Comparison of ENCODE assay signal across 1 cellular context in the genomic region with DNA sequence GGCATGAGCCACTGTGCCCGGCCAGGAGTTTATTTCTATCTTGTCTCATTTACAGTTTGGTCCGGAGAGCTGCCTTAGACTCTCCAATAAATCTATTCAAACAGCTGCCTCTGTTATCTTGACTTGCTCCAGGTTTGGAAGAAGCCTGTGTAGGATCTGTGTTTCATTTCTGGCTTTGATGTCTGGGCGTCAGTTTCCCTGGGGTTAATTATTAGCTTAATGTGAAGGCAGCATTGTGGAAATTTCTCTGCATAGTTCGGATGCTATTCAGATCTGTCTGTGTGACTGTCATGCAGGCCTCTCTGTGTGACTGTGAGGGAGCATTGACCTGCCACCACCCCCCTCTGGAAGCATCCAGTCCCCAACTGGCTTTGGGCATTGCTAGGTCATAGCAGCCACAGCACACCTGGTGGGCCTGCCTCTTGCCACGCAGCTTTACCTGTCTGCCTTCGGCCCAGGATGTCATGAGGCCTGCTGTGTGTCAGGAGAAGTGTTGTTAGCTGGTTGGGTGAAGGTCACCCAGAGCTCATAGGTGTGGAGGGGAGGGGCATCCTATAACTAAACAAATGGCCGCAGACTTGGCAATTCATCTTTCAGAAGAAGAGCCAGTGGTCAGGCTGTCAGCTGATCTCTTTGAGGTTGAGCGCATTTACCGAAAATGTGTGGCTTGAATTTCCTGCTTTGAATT.
TF ChIP-seq lines count a peak whose summit lies in the region.

No MANE protein-coding gene starts in this region.

TF ChIP-seq in HepG2, 621 proteins besides CTCF, POLR2A, EP300 and RAD21 (continued from another document and continues in another):
- TF ChIP-seq, protein P1, sequence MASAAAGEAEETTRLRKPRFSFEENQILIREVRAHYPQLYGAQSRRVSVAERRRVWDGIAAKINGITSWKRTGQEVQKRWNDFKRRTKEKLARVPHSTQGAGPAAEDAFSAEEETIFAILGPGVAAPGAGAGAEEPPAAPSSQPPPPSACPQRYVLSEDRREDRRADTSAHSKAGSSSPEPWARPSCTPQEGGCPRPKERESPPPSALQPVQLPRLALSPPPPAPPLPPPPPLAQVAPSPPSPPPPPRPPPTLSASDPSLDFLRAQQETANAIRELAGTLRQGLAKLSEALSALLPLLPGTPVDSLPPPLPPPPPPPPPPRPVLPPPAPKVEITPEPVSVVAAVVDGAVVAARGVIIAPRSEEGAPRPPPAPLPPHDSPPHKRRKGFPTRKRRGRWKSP (CRISPR knock-in tag; IDR thresholded peaks at IDR 0.05): 0 out of 2 replicates have a peak, but pooled peaks have one; percentile 38
- TF ChIP-seq ZNF83 (CRISPR knock-in tag; IDR thresholded peaks at IDR 0.05; ENCODE audit: borderline replicate concordance) (no peak), ZNF556 (CRISPR knock-in tag; IDR thresholded peaks at IDR 0.05; ENCODE audit: borderline replicate concordance) (no peak; the same call in 1 of the 2 replicates), NFE2 (CRISPR knock-in tag; IDR thresholded peaks at IDR 0.05) (no peak), TBX3 (IDR thresholded peaks at IDR 0.05; ENCODE audit: borderline replicate concordance) (0 out of 2 replicates have a peak, but pooled peaks have one; percentile 40), PHF20 (CRISPR knock-in tag; IDR thresholded peaks at IDR 0.05) (no peak), MEIS1 (CRISPR knock-in tag; IDR thresholded peaks at IDR 0.05; ENCODE audit: borderline replicate concordance) (no peak; the same call in 1 of the 2 replicates), MED13 (CRISPR knock-in tag; IDR thresholded peaks at IDR 0.05) (0 out of 2 replicates have a peak, but pooled peaks have one; percentile 13), KAT7 (CRISPR knock-in tag; IDR thresholded peaks at IDR 0.05; ENCODE audit: borderline replicate concordance) (peak; percentile 75; the same call in 1 of the 2 replicates), HDAC1 (CRISPR knock-in tag; IDR thresholded peaks at IDR 0.05) (peak; percentile 85), ZNF253 (CRISPR knock-in tag; IDR thresholded peaks at IDR 0.05; ENCODE audit: borderline replicate concordance) (no peak), FOXJ3 (CRISPR knock-in tag; IDR thresholded peaks at IDR 0.05; ENCODE audit: borderline replicate concordance) (no peak), CENPX (CRISPR knock-in tag; IDR thresholded peaks at IDR 0.05) (no peak), ARID2 (CRISPR knock-in tag; IDR thresholded peaks at IDR 0.05; ENCODE audit: borderline replicate concordance) (no peak), ZNF224 (CRISPR knock-in tag; IDR thresholded peaks at IDR 0.05) (no peak), PHB2 (IDR thresholded peaks at IDR 0.05; ENCODE audit: partially characterized antibody) (no peak), ATM (IDR thresholded peaks at IDR 0.05; ENCODE audit: borderline replicate concordance) (no peak), IRX3 (CRISPR knock-in tag; IDR thresholded peaks at IDR 0.05; ENCODE audit: borderline replicate concordance, low read depth) (no peak), SP5 (CRISPR knock-in tag; IDR thresholded peaks at IDR 0.05; ENCODE audit: borderline replicate concordance, low read depth) (peak; percentile 89), NR2F1 (CRISPR knock-in tag; IDR thresholded peaks at IDR 0.05) (peak; percentile 42 to 55; a peak in 2 of 4 replicates), HMG20B (CRISPR knock-in tag; conservative IDR thresholded peaks at IDR 0.05) (peak; percentile 41; the same call in 1 of the 2 replicates), MTF2 (CRISPR knock-in tag; IDR thresholded peaks at IDR 0.05; ENCODE audit: borderline replicate concordance) (no peak), ZNF263 (CRISPR knock-in tag; IDR thresholded peaks at IDR 0.05) (no peak), SMAD3 (CRISPR knock-in tag; IDR thresholded peaks at IDR 0.05) (no peak), NONO (IDR thresholded peaks at IDR 0.05) (no peak), NONO (CRISPR knock-in tag; conservative IDR thresholded peaks at IDR 0.05) (peak; percentile 64; the same call in 1 of the 2 replicates), SOX5 (CRISPR knock-in tag; IDR thresholded peaks at IDR 0.05; ENCODE audit: borderline replicate concordance) (peak; percentile 43; the same call in 1 of the 2 replicates), SALL1 (CRISPR knock-in tag; IDR thresholded peaks at IDR 0.05) (peak; percentile 94), TGIF2 (CRISPR knock-in tag; IDR thresholded peaks at IDR 0.05) (peak; percentile 81), ZNF619 (CRISPR knock-in tag; IDR thresholded peaks at IDR 0.05) (no peak; the same call in 1 of the 2 replicates), NAIF1 (CRISPR knock-in tag; IDR thresholded peaks at IDR 0.05; ENCODE audit: borderline replicate concordance) (peak; percentile 39; the same call in 1 of the 2 replicates), ZSCAN12 (CRISPR knock-in tag; IDR thresholded peaks at IDR 0.05) (no peak), HDAC6 (IDR thresholded peaks at IDR 0.05; ENCODE audit: low read depth, low read length) (no peak), GABPA (IDR thresholded peaks at IDR 0.05; ENCODE audit: low read depth, low read length) (no peak), GABPA (CRISPR knock-in tag; IDR thresholded peaks at IDR 0.05; ENCODE audit: low read depth) (no peak), LCORL (IDR thresholded peaks at IDR 0.05) (no peak), LCORL (CRISPR knock-in tag; IDR thresholded peaks at IDR 0.05) (peak; percentile 92), KMT2A (CRISPR knock-in tag; IDR thresholded peaks at IDR 0.05) (peak; percentile 34), NPAS2 (CRISPR knock-in tag; IDR thresholded peaks at IDR 0.05; ENCODE audit: borderline replicate concordance) (no peak), ZBTB8A (CRISPR knock-in tag; IDR thresholded peaks at IDR 0.05; ENCODE audit: borderline replicate concordance, low read depth) (no peak), RARA (CRISPR knock-in tag; IDR thresholded peaks at IDR 0.05) (peak; percentile 56), ZFP90 (CRISPR knock-in tag; IDR thresholded peaks at IDR 0.05; ENCODE audit: borderline replicate concordance) (no peak), ZNF644 (CRISPR knock-in tag; IDR thresholded peaks at IDR 0.05; ENCODE audit: low read depth) (no peak)
- TF ChIP-seq, protein P2, sequence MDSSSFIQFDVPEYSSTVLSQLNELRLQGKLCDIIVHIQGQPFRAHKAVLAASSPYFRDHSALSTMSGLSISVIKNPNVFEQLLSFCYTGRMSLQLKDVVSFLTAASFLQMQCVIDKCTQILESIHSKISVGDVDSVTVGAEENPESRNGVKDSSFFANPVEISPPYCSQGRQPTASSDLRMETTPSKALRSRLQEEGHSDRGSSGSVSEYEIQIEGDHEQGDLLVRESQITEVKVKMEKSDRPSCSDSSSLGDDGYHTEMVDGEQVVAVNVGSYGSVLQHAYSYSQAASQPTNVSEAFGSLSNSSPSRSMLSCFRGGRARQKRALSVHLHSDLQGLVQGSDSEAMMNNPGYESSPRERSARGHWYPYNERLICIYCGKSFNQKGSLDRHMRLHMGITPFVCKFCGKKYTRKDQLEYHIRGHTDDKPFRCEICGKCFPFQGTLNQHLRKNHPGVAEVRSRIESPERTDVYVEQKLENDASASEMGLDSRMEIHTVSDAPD (CRISPR knock-in tag; IDR thresholded peaks at IDR 0.05): no peak
- TF ChIP-seq, protein P3, sequence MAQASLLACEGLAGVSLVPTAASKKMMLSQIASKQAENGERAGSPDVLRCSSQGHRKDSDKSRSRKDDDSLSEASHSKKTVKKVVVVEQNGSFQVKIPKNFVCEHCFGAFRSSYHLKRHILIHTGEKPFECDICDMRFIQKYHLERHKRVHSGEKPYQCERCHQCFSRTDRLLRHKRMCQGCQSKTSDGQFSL (CRISPR knock-in tag; IDR thresholded peaks at IDR 0.05): no peak
- TF ChIP-seq, protein P4, sequence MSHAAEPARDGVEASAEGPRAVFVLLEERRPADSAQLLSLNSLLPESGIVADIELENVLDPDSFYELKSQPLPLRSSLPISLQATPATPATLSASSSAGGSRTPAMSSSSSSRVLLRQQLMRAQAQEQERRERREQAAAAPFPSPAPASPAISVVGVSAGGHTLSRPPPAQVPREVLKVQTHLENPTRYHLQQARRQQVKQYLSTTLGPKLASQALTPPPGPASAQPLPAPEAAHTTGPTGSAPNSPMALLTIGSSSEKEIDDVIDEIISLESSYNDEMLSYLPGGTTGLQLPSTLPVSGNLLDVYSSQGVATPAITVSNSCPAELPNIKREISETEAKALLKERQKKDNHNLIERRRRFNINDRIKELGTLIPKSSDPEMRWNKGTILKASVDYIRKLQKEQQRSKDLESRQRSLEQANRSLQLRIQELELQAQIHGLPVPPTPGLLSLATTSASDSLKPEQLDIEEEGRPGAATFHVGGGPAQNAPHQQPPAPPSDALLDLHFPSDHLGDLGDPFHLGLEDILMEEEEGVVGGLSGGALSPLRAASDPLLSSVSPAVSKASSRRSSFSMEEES (CRISPR knock-in tag; IDR thresholded peaks at IDR 0.05): peak; percentile 92
- TF ChIP-seq, protein P5, sequence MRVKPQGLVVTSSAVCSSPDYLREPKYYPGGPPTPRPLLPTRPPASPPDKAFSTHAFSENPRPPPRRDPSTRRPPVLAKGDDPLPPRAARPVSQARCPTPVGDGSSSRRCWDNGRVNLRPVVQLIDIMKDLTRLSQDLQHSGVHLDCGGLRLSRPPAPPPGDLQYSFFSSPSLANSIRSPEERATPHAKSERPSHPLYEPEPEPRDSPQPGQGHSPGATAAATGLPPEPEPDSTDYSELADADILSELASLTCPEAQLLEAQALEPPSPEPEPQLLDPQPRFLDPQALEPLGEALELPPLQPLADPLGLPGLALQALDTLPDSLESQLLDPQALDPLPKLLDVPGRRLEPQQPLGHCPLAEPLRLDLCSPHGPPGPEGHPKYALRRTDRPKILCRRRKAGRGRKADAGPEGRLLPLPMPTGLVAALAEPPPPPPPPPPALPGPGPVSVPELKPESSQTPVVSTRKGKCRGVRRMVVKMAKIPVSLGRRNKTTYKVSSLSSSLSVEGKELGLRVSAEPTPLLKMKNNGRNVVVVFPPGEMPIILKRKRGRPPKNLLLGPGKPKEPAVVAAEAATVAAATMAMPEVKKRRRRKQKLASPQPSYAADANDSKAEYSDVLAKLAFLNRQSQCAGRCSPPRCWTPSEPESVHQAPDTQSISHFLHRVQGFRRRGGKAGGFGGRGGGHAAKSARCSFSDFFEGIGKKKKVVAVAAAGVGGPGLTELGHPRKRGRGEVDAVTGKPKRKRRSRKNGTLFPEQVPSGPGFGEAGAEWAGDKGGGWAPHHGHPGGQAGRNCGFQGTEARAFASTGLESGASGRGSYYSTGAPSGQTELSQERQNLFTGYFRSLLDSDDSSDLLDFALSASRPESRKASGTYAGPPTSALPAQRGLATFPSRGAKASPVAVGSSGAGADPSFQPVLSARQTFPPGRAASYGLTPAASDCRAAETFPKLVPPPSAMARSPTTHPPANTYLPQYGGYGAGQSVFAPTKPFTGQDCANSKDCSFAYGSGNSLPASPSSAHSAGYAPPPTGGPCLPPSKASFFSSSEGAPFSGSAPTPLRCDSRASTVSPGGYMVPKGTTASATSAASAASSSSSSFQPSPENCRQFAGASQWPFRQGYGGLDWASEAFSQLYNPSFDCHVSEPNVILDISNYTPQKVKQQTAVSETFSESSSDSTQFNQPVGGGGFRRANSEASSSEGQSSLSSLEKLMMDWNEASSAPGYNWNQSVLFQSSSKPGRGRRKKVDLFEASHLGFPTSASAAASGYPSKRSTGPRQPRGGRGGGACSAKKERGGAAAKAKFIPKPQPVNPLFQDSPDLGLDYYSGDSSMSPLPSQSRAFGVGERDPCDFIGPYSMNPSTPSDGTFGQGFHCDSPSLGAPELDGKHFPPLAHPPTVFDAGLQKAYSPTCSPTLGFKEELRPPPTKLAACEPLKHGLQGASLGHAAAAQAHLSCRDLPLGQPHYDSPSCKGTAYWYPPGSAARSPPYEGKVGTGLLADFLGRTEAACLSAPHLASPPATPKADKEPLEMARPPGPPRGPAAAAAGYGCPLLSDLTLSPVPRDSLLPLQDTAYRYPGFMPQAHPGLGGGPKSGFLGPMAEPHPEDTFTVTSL (CRISPR knock-in tag; IDR thresholded peaks at IDR 0.05; ENCODE audit: borderline replicate concordance): peak; percentile 78; the same call in 1 of the 2 replicates
- TF ChIP-seq, protein P6, sequence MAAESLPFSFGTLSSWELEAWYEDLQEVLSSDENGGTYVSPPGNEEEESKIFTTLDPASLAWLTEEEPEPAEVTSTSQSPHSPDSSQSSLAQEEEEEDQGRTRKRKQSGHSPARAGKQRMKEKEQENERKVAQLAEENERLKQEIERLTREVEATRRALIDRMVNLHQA (CRISPR knock-in tag; IDR thresholded peaks at IDR 0.05): no peak
- TF ChIP-seq, protein P7, sequence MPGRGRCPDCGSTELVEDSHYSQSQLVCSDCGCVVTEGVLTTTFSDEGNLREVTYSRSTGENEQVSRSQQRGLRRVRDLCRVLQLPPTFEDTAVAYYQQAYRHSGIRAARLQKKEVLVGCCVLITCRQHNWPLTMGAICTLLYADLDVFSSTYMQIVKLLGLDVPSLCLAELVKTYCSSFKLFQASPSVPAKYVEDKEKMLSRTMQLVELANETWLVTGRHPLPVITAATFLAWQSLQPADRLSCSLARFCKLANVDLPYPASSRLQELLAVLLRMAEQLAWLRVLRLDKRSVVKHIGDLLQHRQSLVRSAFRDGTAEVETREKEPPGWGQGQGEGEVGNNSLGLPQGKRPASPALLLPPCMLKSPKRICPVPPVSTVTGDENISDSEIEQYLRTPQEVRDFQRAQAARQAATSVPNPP (CRISPR knock-in tag; IDR thresholded peaks at IDR 0.05): no peak
- TF ChIP-seq, protein P8, sequence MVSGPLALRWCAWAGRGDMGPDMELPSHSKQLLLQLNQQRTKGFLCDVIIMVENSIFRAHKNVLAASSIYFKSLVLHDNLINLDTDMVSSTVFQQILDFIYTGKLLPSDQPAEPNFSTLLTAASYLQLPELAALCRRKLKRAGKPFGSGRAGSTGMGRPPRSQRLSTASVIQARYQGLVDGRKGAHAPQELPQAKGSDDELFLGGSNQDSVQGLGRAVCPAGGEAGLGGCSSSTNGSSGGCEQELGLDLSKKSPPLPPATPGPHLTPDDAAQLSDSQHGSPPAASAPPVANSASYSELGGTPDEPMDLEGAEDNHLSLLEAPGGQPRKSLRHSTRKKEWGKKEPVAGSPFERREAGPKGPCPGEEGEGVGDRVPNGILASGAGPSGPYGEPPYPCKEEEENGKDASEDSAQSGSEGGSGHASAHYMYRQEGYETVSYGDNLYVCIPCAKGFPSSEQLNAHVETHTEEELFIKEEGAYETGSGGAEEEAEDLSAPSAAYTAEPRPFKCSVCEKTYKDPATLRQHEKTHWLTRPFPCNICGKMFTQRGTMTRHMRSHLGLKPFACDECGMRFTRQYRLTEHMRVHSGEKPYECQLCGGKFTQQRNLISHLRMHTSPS (CRISPR knock-in tag; IDR thresholded peaks at IDR 0.05; ENCODE audit: low read depth): no peak
- TF ChIP-seq, protein P9, sequence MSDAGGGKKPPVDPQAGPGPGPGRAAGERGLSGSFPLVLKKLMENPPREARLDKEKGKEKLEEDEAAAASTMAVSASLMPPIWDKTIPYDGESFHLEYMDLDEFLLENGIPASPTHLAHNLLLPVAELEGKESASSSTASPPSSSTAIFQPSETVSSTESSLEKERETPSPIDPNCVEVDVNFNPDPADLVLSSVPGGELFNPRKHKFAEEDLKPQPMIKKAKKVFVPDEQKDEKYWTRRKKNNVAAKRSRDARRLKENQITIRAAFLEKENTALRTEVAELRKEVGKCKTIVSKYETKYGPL (CRISPR knock-in tag; IDR thresholded peaks at IDR 0.05): no peak
